Comparison of ENCODE assay signal across 18 cellular contexts in genomic region chrX:111411591-111412371, GRCh38. TPM values are rescaled to one million over a fixed set of nuclear protein-coding genes. Genes with fewer than 3 reads are reported as not detected.
DNase-seq lines count a peak whose midpoint lies in the region; ATAC-seq, FAIRE-seq and TF ChIP-seq lines count a peak whose summit lies in the region.
"Had no signal": no experiment of that assay in that cellular context is flagged by ENCODE, and none has a peak within 500 bp of the region (broad histone marks: within the 10 kb centered on the region; RNA-seq: fewer than 3 reads in every experiment).

Gene DCX (minus strand): TSS chrX:111412192. CDS start chrX:111410398, 1,794 bp downstream.

- H3K9me3 Mint-ChIP-seq in activated T-helper 17 cell treated with anti-CD3 and anti-CD28 coated beads, Interleukin-2, amount 50 U/mL, for 72 hours: no peaks in the 10 kb centered on the region
- H3K9me3 Mint-ChIP-seq: activated naive CD8-positive, alpha-beta T cell treated with anti-CD3 and anti-CD28 coated beads, Interleukin-2, amount 50 U/mL, for 24 hours had no signal

- no peak within 1 kb of the TSS for H3K4me3 Mint-ChIP-seq in activated T-helper 17 cell treated with anti-CD3 and anti-CD28 coated beads, Interleukin-2, amount 50 U/mL, for 72 hours
- H3K4me3 Mint-ChIP-seq: activated naive CD8-positive, alpha-beta T cell treated with anti-CD3 and anti-CD28 coated beads, Interleukin-2, amount 50 U/mL, for 24 hours; immature natural killer cell had no signal

- DNase-seq in Ammon's horn (ENCODE audit: low spot score) (peak; percentile 10), NCI-H1417 (lab: John Stamatoyannopoulos, UW) (peak; percentile 30 to 84 (median 34)), SK-N-DZ (ENCODE audit: low spot score) (peak; percentile 23), upper lobe of left lung (no peak), left cardiac atrium (no peak)
- no peak for DNase-seq in activated CD4-positive, CD25-positive, alpha-beta regulatory T cell (lab: John Stamatoyannopoulos, UW)
- DNase-seq: activated CD4-positive, CD25-positive, alpha-beta regulatory T cell treated with anti-CD3 and anti-CD28 coated beads, Interleukin-2, amount 50 U/mL, for 72 hours; activated naive CD8-positive, alpha-beta T cell treated with anti-CD3 and anti-CD28 coated beads, Interleukin-2, amount 50 U/mL, for 24 hours; Calu3; immature natural killer cell had no signal

- no peaks in the 10 kb centered on the region for H3K36me3 Mint-ChIP-seq in activated T-helper 17 cell treated with anti-CD3 and anti-CD28 coated beads, Interleukin-2, amount 50 U/mL, for 72 hours (ENCODE audit: low read depth)
- H3K36me3 Mint-ChIP-seq: immature natural killer cell had no signal

- H3K27me3 Mint-ChIP-seq in activated T-helper 17 cell treated with anti-CD3 and anti-CD28 coated beads, Interleukin-2, amount 50 U/mL, for 72 hours: peaks cover 8% of the 10 kb centered on the region
- H3K27me3 Mint-ChIP-seq: activated naive CD8-positive, alpha-beta T cell treated with anti-CD3 and anti-CD28 coated beads, Interleukin-2, amount 50 U/mL, for 24 hours had no signal

- no peak for ATAC-seq in upper lobe of left lung (ENCODE audit: low FRiP score in 2 of 2)
- no peak for ATAC-seq in left cardiac atrium
- ATAC-seq in activated T-helper 17 cell treated with anti-CD3 and anti-CD28 coated beads, Interleukin-2, amount 50 U/mL, for 72 hours (replicated peaks): no peak
- ATAC-seq: activated naive CD8-positive, alpha-beta T cell treated with anti-CD3 and anti-CD28 coated beads, Interleukin-2, amount 50 U/mL, for 24 hours had no signal

- TF ChIP-seq CTCF in upper lobe of left lung (IDR thresholded peaks at IDR 0.05): no peak

- peak; percentile 36 for FAIRE-seq in islet of Langerhans (lab: Jason Lieb, UNC)
- FAIRE-seq: colon, HTR-8/SVneo had no signal

- no peak within 1 kb of the TSS for H3K27ac ChIP-seq in upper lobe of left lung

- no peaks in the 10 kb centered on the region for H3K4me1 ChIP-seq in upper lobe of left lung

- H3K27me3 ChIP-seq in upper lobe of left lung: no peaks in the 10 kb centered on the region

- 4 to 16% methylated on average over 4 to 5 of the region's 5 CpGs for whole genome bisulfite sequencing in upper lobe of left lung, 2 donors

- no peak for TF ChIP-seq EP300 in upper lobe of left lung (IDR thresholded peaks at IDR 0.05)

- no peak within 1 kb of the TSS for H3K4me3 ChIP-seq in upper lobe of left lung

- no peaks in the 10 kb centered on the region for H3K4me1 Mint-ChIP-seq in activated T-helper 17 cell treated with anti-CD3 and anti-CD28 coated beads, Interleukin-2, amount 50 U/mL, for 72 hours
- H3K4me1 Mint-ChIP-seq: activated naive CD8-positive, alpha-beta T cell treated with anti-CD3 and anti-CD28 coated beads, Interleukin-2, amount 50 U/mL, for 24 hours; immature natural killer cell had no signal

- intact Hi-C loops in left cardiac atrium (cut with DNase I): no loop called here

- H3K27ac Mint-ChIP-seq in activated T-helper 17 cell treated with anti-CD3 and anti-CD28 coated beads, Interleukin-2, amount 50 U/mL, for 72 hours: no peak within 1 kb of the TSS
- H3K27ac Mint-ChIP-seq: activated naive CD8-positive, alpha-beta T cell treated with anti-CD3 and anti-CD28 coated beads, Interleukin-2, amount 50 U/mL, for 24 hours; immature natural killer cell had no signal

- H3K36me3 ChIP-seq in upper lobe of left lung: no peaks in the 10 kb centered on the region

- no peaks in the 10 kb centered on the region for H3K9me3 ChIP-seq in upper lobe of left lung

- no peak for TF ChIP-seq POLR2A in upper lobe of left lung (IDR thresholded peaks at IDR 0.05)

RNA-seq across cellular contexts. Expression of gene DCX, which starts in this region (rescaled TPM):
- 12.9 and 20.8 TPM in 2 replicates for polyA plus RNA-seq in SK-N-DZ (2014; cell fraction: cytosol; rRNA removed)
- polyA plus RNA-seq in SK-N-DZ (2014; cell fraction: nucleus; rRNA removed): 4.3 and 10.7 TPM in 2 replicates
- total RNA-seq in upper lobe of left lung (not detected), left cardiac atrium (not detected)
- not detected for total RNA-seq in activated T-helper 17 cell treated with anti-CD3 and anti-CD28 coated beads, Interleukin-2, amount 50 U/mL, for 72 hours
- total RNA-seq: Calu3, mononuclear cell, OCI-LY7, ureter had no signal
- polyA plus RNA-seq: AG04450, immature natural killer cell had no signal

Comparison
In these comparisons a context has a peak if more than half of its experiments do, and no peak if none do; other contexts are left out.
1. DNase-seq: peak in Ammon's horn (single experiment), NCI-H1417 (3 of 3) and SK-N-DZ (single experiment); none in activated CD4-positive, CD25-positive, alpha-beta regulatory T cell (0 of 4), upper lobe of left lung (0 of 2) and left cardiac atrium (single experiment).